ENCODE assay signal across 1 cellular context in the genomic region with DNA sequence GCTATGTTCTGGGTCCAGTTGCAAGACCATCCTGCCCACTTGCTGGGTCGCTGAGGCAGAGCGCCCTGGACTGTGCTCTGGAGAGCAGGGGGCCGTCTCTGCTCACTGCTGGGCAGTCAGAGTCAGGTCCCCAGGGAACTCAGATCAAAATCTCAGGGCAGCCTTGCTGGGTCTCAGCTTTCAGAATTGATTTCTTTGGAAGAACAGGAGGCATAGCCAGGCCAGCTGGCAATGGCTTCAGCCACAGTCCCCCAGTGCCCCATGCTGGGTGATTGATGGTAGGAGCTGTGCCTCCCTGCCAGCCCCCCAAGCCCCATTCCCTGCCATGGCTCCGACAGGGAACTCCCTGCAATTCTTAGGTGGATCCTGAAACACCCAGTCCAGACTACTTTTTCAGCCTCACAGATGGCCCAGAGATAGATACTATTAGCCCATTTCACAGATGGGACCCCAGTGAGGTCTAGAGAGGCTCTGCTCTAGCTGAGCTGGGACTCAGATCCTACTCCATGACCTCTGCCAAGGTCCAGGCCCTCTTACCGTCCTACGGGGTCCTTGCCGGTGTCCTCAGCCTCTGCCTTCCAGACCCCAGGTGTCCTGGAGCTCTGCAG.
TF ChIP-seq lines count a peak whose summit lies in the region.

No MANE protein-coding gene starts in this region.

TF ChIP-seq in endothelial cell of umbilical vein, 7 proteins besides CTCF, POLR2A, EP300 and RAD21:
- TF ChIP-seq MAX (IDR thresholded peaks at IDR 0.05; ENCODE audit: insufficient read depth, insufficient read length) (no peak), FOS (IDR thresholded peaks at IDR 0.05; ENCODE audit: borderline replicate concordance, insufficient read depth, low read length) (no peak), POLR2AphosphoS5 (IDR thresholded peaks at IDR 0.05; ENCODE audit: insufficient read depth, low read depth, low read length) (no peak), JUN (IDR thresholded peaks at IDR 0.05; ENCODE audit: borderline replicate concordance, insufficient read depth, insufficient read length, low read depth) (no peak), MYC (IDR thresholded peaks at IDR 0.05; ENCODE audit: low read depth, low read length) (no peak), EZH2 (IDR thresholded peaks at IDR 0.05; ENCODE audit: borderline replicate concordance, low read depth, low read length, severe bottlenecking) (no peak), GATA2 (IDR thresholded peaks at IDR 0.05; ENCODE audit: insufficient read depth, insufficient read length, low read depth, low read length) (no peak)
